Comparison of ENCODE assay signal across 8 cellular contexts in the genomic region with DNA sequence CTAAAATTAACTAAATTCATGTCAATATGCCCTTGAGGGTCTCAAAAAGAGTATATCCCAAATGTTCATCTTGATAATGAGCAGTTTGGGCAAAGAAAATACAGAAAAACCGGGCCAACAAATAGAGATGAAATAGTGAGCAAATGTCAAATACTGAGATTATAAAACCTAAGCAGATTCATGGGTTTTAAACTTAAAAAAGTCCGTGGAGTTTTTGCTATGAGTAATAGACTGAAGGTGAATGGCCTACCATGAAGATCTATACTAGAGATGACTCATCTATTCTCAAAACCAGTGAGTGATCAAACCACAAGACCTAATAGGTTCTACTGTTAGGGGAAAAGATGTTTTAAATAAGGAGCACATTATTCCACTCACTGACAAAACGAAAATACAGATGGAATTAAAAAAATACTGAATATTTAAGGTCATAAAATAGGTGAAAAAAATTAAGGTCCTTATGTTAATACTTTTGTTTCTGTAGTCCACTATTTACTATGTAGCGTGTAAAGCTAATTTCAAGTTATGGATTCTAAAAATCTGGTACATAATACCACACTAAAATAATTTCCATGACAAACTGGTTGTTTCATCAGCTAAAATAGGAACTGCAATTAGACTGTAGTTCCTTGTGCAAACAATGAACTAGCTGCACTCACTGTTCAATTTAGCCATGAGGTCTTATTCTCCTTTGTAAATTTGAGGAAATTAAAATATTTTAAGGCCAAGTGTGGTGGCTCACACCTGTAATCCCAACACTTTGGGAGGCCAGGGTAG. TPM values are rescaled to one million over a fixed set of nuclear protein-coding genes. Genes with fewer than 3 reads are reported as not detected.
DNase-seq lines count a peak whose midpoint lies in the region; ATAC-seq and TF ChIP-seq lines count a peak whose summit lies in the region.

No MANE protein-coding gene starts in this region.

- H3K4me1 Mint-ChIP-seq in T-cell = peaks cover 73 to 84% (median 78%) of the 10 kb centered on the region in 3 donors
- H3K4me1 Mint-ChIP-seq in stimulated activated naive CD8-positive, alpha-beta T cell treated with anti-CD3 and anti-CD28 coated beads, Interleukin-15, Interleukin-2, amounts not matched to agents 100 ng/mL and 50 ng/mL, for 24 hours (ENCODE audit: low read depth) = peaks cover 80% of the 10 kb centered on the region

- DNase-seq in AG09319 (ENCODE audit: extremely low read depth, low read depth) (peak; percentile 37), T-cell (no peak), fibroblast of the conjunctiva (ENCODE audit: low read depth) (peak; percentile 60), prostate gland (ENCODE audit: low spot score) (no peak), putamen (ENCODE audit: low spot score) (no peak)

- no peaks in the 10 kb centered on the region for H3K36me3 ChIP-seq in prostate gland

- WGBS in prostate gland = 45% methylated on average over 4 of the region's 4 CpGs

- intact Hi-C loops in prostate gland (cut with DNase I) = no loop called here

- CTCF ChIA-PET in T-cell (lab: Charles Lee) = interaction anchor here in 1 of 2 donors (1.3 to 1.8 kb wide), 5 partner anchors 7 to 49 kb away, joined by 3 to 11 read pairs (median 8); no protein-coding TSS in a partner anchor

- H3K4me1 ChIP-seq in prostate gland (replicated peaks) = peaks cover 3% of the 10 kb centered on the region

- H3K27ac ChIP-seq in prostate gland = no peak overlapping the region

- H3K27me3 Mint-ChIP-seq in T-cell = no peaks in the 10 kb centered on the region
- H3K27me3 Mint-ChIP-seq in stimulated activated naive CD8-positive, alpha-beta T cell treated with anti-CD3 and anti-CD28 coated beads, Interleukin-15, Interleukin-2, amounts not matched to agents 100 ng/mL and 50 ng/mL, for 24 hours = no peaks in the 10 kb centered on the region

- H3K4me3 Mint-ChIP-seq in T-cell = peak overlapping the region; percentile 90 to 100 (median 100)
- H3K4me3 Mint-ChIP-seq in stimulated activated naive CD8-positive, alpha-beta T cell treated with anti-CD3 and anti-CD28 coated beads, Interleukin-15, Interleukin-2, amounts not matched to agents 100 ng/mL and 50 ng/mL, for 24 hours = peak overlapping the region; percentile 93

- peaks cover 62% of the 10 kb centered on the region for H3K36me3 Mint-ChIP-seq in T-cell
- H3K36me3 Mint-ChIP-seq in stimulated activated naive CD8-positive, alpha-beta T cell treated with anti-CD3 and anti-CD28 coated beads, Interleukin-15, Interleukin-2, amounts not matched to agents 100 ng/mL and 50 ng/mL, for 24 hours (ENCODE audit: low read depth) = peaks cover 93% of the 10 kb centered on the region

- TF ChIP-seq CTCF in AG09319 (IDR thresholded peaks at IDR 0.05; ENCODE audit: low read depth, low read length) (no peak), prostate gland (IDR thresholded peaks at IDR 0.05) (no peak)

- H3K27ac Mint-ChIP-seq in T-cell = peak overlapping the region; percentile 60 to 90
- H3K27ac Mint-ChIP-seq in stimulated activated naive CD8-positive, alpha-beta T cell treated with anti-CD3 and anti-CD28 coated beads, Interleukin-15, Interleukin-2, amounts not matched to agents 100 ng/mL and 50 ng/mL, for 24 hours = peak overlapping the region; percentile 99

- TF ChIP-seq POLR2A in prostate gland (IDR thresholded peaks at IDR 0.05) = no peak

- no peaks in the 10 kb centered on the region for H3K27me3 ChIP-seq in prostate gland (replicated peaks; ENCODE audit: insufficient read depth)

- H3K4me3 ChIP-seq in prostate gland = no peak overlapping the region

- ATAC-seq in GM19023 (IDR thresholded peaks at IDR 0.05; ENCODE audit: unreplicated experiment) (peak; percentile 74), HG03135 (IDR thresholded peaks at IDR 0.05; ENCODE audit: unreplicated experiment) (peak; percentile 61), T-cell (replicated peaks in 1 of 4) (peak; percentile 49 to 83 (median 81))

- H3K9me3 Mint-ChIP-seq in T-cell = no peaks in the 10 kb centered on the region
- no peaks in the 10 kb centered on the region for H3K9me3 Mint-ChIP-seq in stimulated activated naive CD8-positive, alpha-beta T cell treated with anti-CD3 and anti-CD28 coated beads, Interleukin-15, Interleukin-2, amounts not matched to agents 100 ng/mL and 50 ng/mL, for 24 hours

- no peaks in the 10 kb centered on the region for H3K9me3 ChIP-seq in prostate gland

- POLR2A ChIA-PET in T-cell (lab: Charles Lee) = interaction anchor here (0.5 to 6.2 kb wide), 16 partner anchors 7 to 223 kb away, joined by 3 to 88 read pairs (median 7); a partner anchor contains a TSS

RNA-seq across cellular contexts. Expression of a gene that starts 5.0 kb away (rescaled TPM):
- total RNA-seq in T-cell (100 to 1,000 TPM; 417 to 530 (median 441) TPM), prostate gland (100 to 1,000 TPM; 411 to 423 TPM)

RNA-seq across cellular contexts. Expression of a gene that starts 15.7 kb away (rescaled TPM):
- total RNA-seq in T-cell (under 1 TPM in 2 of 5 donors, not detected in 3; 0.16 to 0.76 TPM), prostate gland (1 to 10 TPM in 1 of 2 donors, under 1 TPM in 1; 0.09 to 6.8 TPM)

Comparison
In these comparisons a context has a peak if more than half of its experiments do, and no peak if none do; other contexts are left out.
1. DNase-seq: peak in AG09319 (single experiment) and fibroblast of the conjunctiva (single experiment); none in T-cell (0 of 34), prostate gland (single experiment) and putamen (single experiment).
2. Peak in every context shown above with its lines, with median percentiles within 50 percentile points of each other: ATAC-seq.